10 cellular contexts compared by ENCODE assay signal in genomic region chr15:74845208-74845568, GRCh38. TPM values are rescaled to one million over a fixed set of nuclear protein-coding genes. Genes with fewer than 3 reads are reported as not detected.
A peak's percentile ranks its signal among the peaks of the same experiment; 100 is the strongest.
DNase-seq lines count a peak whose midpoint lies in the region; ATAC-seq and TF ChIP-seq lines count a peak whose summit lies in the region.
"Had no signal": no experiment of that assay in that cellular context is flagged by ENCODE, and none has a peak within 500 bp of the region (broad histone marks: within the 10 kb centered on the region; RNA-seq: fewer than 3 reads in every experiment).

No MANE protein-coding gene starts in this region.

- peak; percentile 36 to 67 (median 55) for DNase-seq in CD4-positive, alpha-beta T cell
- DNase-seq in activated CD4-positive, CD25-positive, alpha-beta regulatory T cell treated with anti-CD3 and anti-CD28 coated beads, Interleukin-2, amount 50 U/mL, for 72 hours = peak; percentile 58
- peak; percentile 56 to 73 for DNase-seq in activated naive CD4-positive, alpha-beta T cell treated with anti-CD3 and anti-CD28 coated beads, Interleukin-2, amount 50 U/mL, for 72 hours (ENCODE audit: low spot score in 2 of 2)
- DNase-seq in stimulated activated CD4-positive, alpha-beta T cell treated with anti-CD3 and anti-CD28 coated beads, Interleukin-15, amount 100 ng/mL, for 48 hours (ENCODE audit: low read depth in 2 of 2) = peak; percentile 25 to 47
- no peak for DNase-seq in NCI-H1105 (lab: John Stamatoyannopoulos, UW)
- DNase-seq in occipital lobe (lab: John Stamatoyannopoulos, UW) = no peak
- no peak for DNase-seq in NCI-H1417 treated with DMSO at 0.1 percent for 48 hours (lab: John Stamatoyannopoulos, UW)
- DNase-seq: NCI-H524 treated with DMSO at 0.1 percent for 48 hours, retina had no signal

- H3K9me3 ChIP-seq in CD4-positive, alpha-beta T cell (ENCODE audit: control insufficient read depth, low read length) = no peaks in the 10 kb centered on the region

- H3K36me3 Mint-ChIP-seq in CD4-positive, alpha-beta T cell (ENCODE audit: low read depth) = peaks cover 55% of the 10 kb centered on the region
- H3K36me3 Mint-ChIP-seq in activated naive CD4-positive, alpha-beta T cell treated with anti-CD3 and anti-CD28 coated beads, Interleukin-2, amount 50 U/mL, for 72 hours = peaks cover 0 to 13% of the 10 kb centered on the region in 2 donors

- no peaks in the 10 kb centered on the region for H3K9me3 Mint-ChIP-seq in CD4-positive, alpha-beta T cell
- no peaks in the 10 kb centered on the region for H3K9me3 Mint-ChIP-seq in activated naive CD4-positive, alpha-beta T cell treated with anti-CD3 and anti-CD28 coated beads, Interleukin-2, amount 50 U/mL, for 72 hours

- intact Hi-C loops in CD4-positive, alpha-beta T cell (cut with DNase I, micrococcal nuclease) = loop anchor here (1.0 to 10.0 kb wide), 4 partner anchors 56 to 300 kb away; partner anchors contain the start of genes ARID3B (in 1 of the 2) and EDC3 (in 1 of the 2)

- CTCF ChIA-PET in CD4-positive, alpha-beta T cell (lab: Charles Lee) = interaction anchor here (1.0 to 1.4 kb wide), 4 partner anchors 23 to 106 kb away, joined by 3 to 9 read pairs (median 4); no protein-coding TSS in a partner anchor

- H3K27ac Mint-ChIP-seq in CD4-positive, alpha-beta T cell = peak overlapping the region; percentile 86
- peak overlapping the region; percentile 70 to 88 for H3K27ac Mint-ChIP-seq in activated naive CD4-positive, alpha-beta T cell treated with anti-CD3 and anti-CD28 coated beads, Interleukin-2, amount 50 U/mL, for 72 hours

- H3K27ac ChIP-seq in CD4-positive, alpha-beta T cell (ENCODE audit: low read depth, low read length) = peak overlapping the region; percentile 69

- POLR2A ChIA-PET in CD4-positive, alpha-beta T cell (lab: Charles Lee) = interaction anchor here (0.7 to 1.6 kb wide), 22 partner anchors 11 to 606 kb away, joined by 3 to 8 read pairs (median 4); partner anchors contain the start of genes COX5A, CSK, MPI and PPCDC

- H3K4me1 Mint-ChIP-seq in CD4-positive, alpha-beta T cell (ENCODE audit: low read depth) = peaks cover 56% of the 10 kb centered on the region

- peak; percentile 40 for TF ChIP-seq CTCF in CD4-positive, alpha-beta T cell (IDR thresholded peaks at IDR 0.05)

- H3K27me3 Mint-ChIP-seq in CD4-positive, alpha-beta T cell = no peaks in the 10 kb centered on the region

- H3K27me3 ChIP-seq in CD4-positive, alpha-beta T cell (ENCODE audit: control insufficient read depth, insufficient read depth, low read length) = no peaks in the 10 kb centered on the region

- ATAC-seq in CD4-positive, alpha-beta T cell (ENCODE audit: poor library complexity) = peak; percentile 54
- ATAC-seq in activated naive CD4-positive, alpha-beta T cell treated with anti-CD3 and anti-CD28 coated beads, Interleukin-2, amount 50 U/mL, for 72 hours = peak; percentile 40 to 65
- ATAC-seq in HG02852 (IDR thresholded peaks at IDR 0.05; ENCODE audit: unreplicated experiment) = no peak

- peak overlapping the region; percentile 49 for H3K4me3 Mint-ChIP-seq in CD4-positive, alpha-beta T cell

RNA-seq across cellular contexts. Expression of gene ULK3, which starts 2.2 kb away (rescaled TPM):
- 10 to 100 TPM; 37.8 to 38.9 TPM for total RNA-seq in CD4-positive, alpha-beta T cell
- 10 to 100 TPM; 37.6 to 50.3 TPM for total RNA-seq in activated naive CD4-positive, alpha-beta T cell treated with anti-CD3 and anti-CD28 coated beads, Interleukin-2, amount 50 U/mL, for 72 hours
- 32.4 TPM for total RNA-seq in occipital lobe

RNA-seq across cellular contexts. Expression of gene CPLX3, which starts 18.8 kb away (rescaled TPM):
- total RNA-seq in CD4-positive, alpha-beta T cell = under 1 TPM; 0.16 to 0.53 TPM
- under 1 TPM in 1 of 2 donors, not detected in 1; 0.25 TPM for total RNA-seq in activated naive CD4-positive, alpha-beta T cell treated with anti-CD3 and anti-CD28 coated beads, Interleukin-2, amount 50 U/mL, for 72 hours
- total RNA-seq in occipital lobe = 1.6 TPM

RNA-seq across cellular contexts. Expression of gene SCAMP2, which starts 28.0 kb away (rescaled TPM):
- total RNA-seq in CD4-positive, alpha-beta T cell = 10 to 100 TPM; 56.1 to 56.9 TPM
- total RNA-seq in activated naive CD4-positive, alpha-beta T cell treated with anti-CD3 and anti-CD28 coated beads, Interleukin-2, amount 50 U/mL, for 72 hours = 10 to 100 TPM; 79.5 to 92.7 TPM
- total RNA-seq in occipital lobe = 8.0 TPM

RNA-seq across cellular contexts. Expression of gene LMAN1L, which starts 32.6 kb away (rescaled TPM):
- under 1 TPM; 0.56 to 0.93 TPM for total RNA-seq in CD4-positive, alpha-beta T cell
- 1 to 10 TPM in 1 of 2 donors, under 1 TPM in 1; 0.27 to 1.1 TPM for total RNA-seq in activated naive CD4-positive, alpha-beta T cell treated with anti-CD3 and anti-CD28 coated beads, Interleukin-2, amount 50 U/mL, for 72 hours
- total RNA-seq in occipital lobe = not detected

RNA-seq across cellular contexts. Expression of gene MPI, which starts 44.7 kb away (rescaled TPM):
- 10 to 100 TPM; 28.9 to 30.3 TPM for total RNA-seq in CD4-positive, alpha-beta T cell
- total RNA-seq in activated naive CD4-positive, alpha-beta T cell treated with anti-CD3 and anti-CD28 coated beads, Interleukin-2, amount 50 U/mL, for 72 hours = 10 to 100 TPM; 22.0 to 98.0 TPM
- total RNA-seq in occipital lobe = 37.9 TPM

Comparison
In these comparisons a context has a peak if more than half of its experiments do, and no peak if none do; other contexts are left out.
1. DNase-seq: peak in CD4-positive, alpha-beta T cell (10 of 10), activated CD4-positive, CD25-positive, alpha-beta regulatory T cell treated with anti-CD3 and anti-CD28 coated beads, Interleukin-2, amount 50 U/mL, for 72 hours (single experiment), activated naive CD4-positive, alpha-beta T cell treated with anti-CD3 and anti-CD28 coated beads, Interleukin-2, amount 50 U/mL, for 72 hours (2 of 2) and stimulated activated CD4-positive, alpha-beta T cell treated with anti-CD3 and anti-CD28 coated beads, Interleukin-15, amount 100 ng/mL, for 48 hours (2 of 2); none in NCI-H1105 (single experiment), occipital lobe (single experiment) and NCI-H1417 treated with DMSO at 0.1 percent for 48 hours (single experiment).